Comparison of ENCODE assay signal across 1 cellular context in the genomic region with DNA sequence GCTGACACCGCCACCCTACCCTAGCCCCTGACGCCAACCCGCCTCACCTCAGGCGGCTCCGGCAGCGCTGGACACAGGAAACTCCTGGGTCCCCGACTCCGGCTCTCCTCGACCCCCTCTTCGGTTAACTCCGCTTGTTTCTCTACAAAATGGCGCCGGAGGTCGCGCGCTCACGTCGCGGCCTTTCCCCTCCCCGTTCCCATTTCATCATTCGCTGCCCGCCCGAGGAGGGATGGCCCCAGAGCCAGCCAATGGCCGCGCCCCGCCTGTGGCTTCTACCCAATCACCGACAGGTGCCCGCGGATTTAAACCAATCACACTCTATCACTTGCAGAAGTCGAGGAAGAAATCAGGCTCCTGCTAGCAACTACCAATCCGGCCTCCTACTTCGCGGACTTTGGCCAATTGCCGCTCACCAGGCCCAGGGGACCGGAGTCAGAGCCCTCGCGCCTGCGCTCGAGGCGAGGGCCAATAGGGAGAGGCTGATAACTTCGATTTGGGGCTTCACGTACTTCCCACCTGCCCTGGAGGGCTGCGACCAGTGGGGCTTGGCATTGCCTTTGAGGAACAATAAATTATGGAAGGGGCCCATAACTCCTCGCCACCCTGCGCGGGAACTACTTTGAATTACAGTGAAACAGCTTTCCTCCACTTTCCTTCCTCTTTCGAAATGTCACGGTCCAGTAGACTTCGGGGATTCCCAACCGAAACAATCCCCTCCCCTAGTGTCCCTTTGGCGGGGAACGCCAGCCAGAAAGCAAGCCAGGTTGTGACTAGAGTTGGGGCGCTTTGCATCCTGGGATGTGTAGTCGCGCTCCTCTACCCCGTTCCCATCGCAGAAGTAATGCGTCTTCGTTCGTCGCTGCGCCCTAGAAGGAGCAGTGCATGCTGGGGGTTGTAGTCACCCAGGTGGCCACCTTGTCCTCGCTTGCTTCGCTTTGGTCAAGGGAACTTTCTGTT.
TF ChIP-seq lines count a peak whose summit lies in the region.

A gene (minus strand): TSS at position 146 of the 960 bp plus-strand sequence. CDS start 30,489 bp downstream, outside the sequence.

TF ChIP-seq in K562, 482 proteins besides CTCF, POLR2A, EP300 and RAD21 (continued from another document and continues in another):
- TF ChIP-seq ZNF551 (CRISPR knock-in tag; IDR thresholded peaks at IDR 0.05) (no peak), SMARCB1 (IDR thresholded peaks at IDR 0.05; ENCODE audit: insufficient read length, low read depth) (no peak), FUS (optimal IDR thresholded peaks at IDR 0.05; ENCODE audit: low read depth, low read length) (no peak), L3MBTL2 (IDR thresholded peaks at IDR 0.05) (peak; percentile 98), TFAM (CRISPR knock-in tag; conservative IDR thresholded peaks at IDR 0.05) (no peak), RB1 (IDR thresholded peaks at IDR 0.05; ENCODE audit: low read depth) (peak; percentile 22; the same call in 1 of the 2 replicates), MCM7 (IDR thresholded peaks at IDR 0.05) (no peak), POLR3A (IDR thresholded peaks at IDR 0.05; ENCODE audit: borderline replicate concordance, extremely low read depth, insufficient read depth, insufficient read length) (no peak), HDAC3 (IDR thresholded peaks at IDR 0.05; ENCODE audit: borderline replicate concordance, partially characterized antibody) (no peak), ZNF3 (CRISPR knock-in tag; IDR thresholded peaks at IDR 0.05) (no peak), SMAD1 (IDR thresholded peaks at IDR 0.05; ENCODE audit: low read depth, low read length, partially characterized antibody) (peak; percentile 32), ZNF232 (CRISPR knock-in tag; IDR thresholded peaks at IDR 0.05) (no peak), ZNF282 (CRISPR knock-in tag; IDR thresholded peaks at IDR 0.05) (no peak), CREM (IDR thresholded peaks at IDR 0.05; ENCODE audit: low read depth) (peak; percentile 99), MTF1 (CRISPR knock-in tag; IDR thresholded peaks at IDR 0.05; ENCODE audit: borderline replicate concordance) (no peak), ZNF140 (CRISPR knock-in tag; IDR thresholded peaks at IDR 0.05) (no peak), FOXJ3 (CRISPR knock-in tag; IDR thresholded peaks at IDR 0.05) (no peak), BHLHE40 (IDR thresholded peaks at IDR 0.05; ENCODE audit: low read length) (no peak), CBX1 (IDR thresholded peaks at IDR 0.05; ENCODE audit: low read depth) (peak; percentile 37; the same call in 1 of the 2 replicates), XRCC4 (IDR thresholded peaks at IDR 0.05; ENCODE audit: extremely low read depth, insufficient read depth, insufficient read length) (no peak), SIN3A (IDR thresholded peaks at IDR 0.05; ENCODE audit: borderline replicate concordance in 2 of 2, control insufficient read depth in 1 of 2, low read depth in 2 of 2, low read length in 2 of 2) (no peak), ZNF316 (IDR thresholded peaks at IDR 0.05) (no peak), CREBBP (IDR thresholded peaks at IDR 0.05; ENCODE audit: low read depth, low read length) (no peak), SP2 (IDR thresholded peaks at IDR 0.05; ENCODE audit: extremely low read depth, low read depth, low read length, poor library complexity, severe bottlenecking) (peak; percentile 77), ZNF696 (CRISPR knock-in tag; conservative IDR thresholded peaks at IDR 0.05) (no peak), ZNF695 (CRISPR knock-in tag; IDR thresholded peaks at IDR 0.05) (no peak), OTX1 (CRISPR knock-in tag; IDR thresholded peaks at IDR 0.05) (0 out of 2 replicates have a peak, but pooled peaks have one; percentile 40), SUPT5H (IDR thresholded peaks at IDR 0.05) (peak; percentile 96), ZNF124 (CRISPR knock-in tag; IDR thresholded peaks at IDR 0.05) (no peak), ZNF23 (CRISPR knock-in tag; IDR thresholded peaks at IDR 0.05) (no peak), NFRKB (IDR thresholded peaks at IDR 0.05; ENCODE audit: low read depth) (peak; percentile 95), CCNT2 (IDR thresholded peaks at IDR 0.05; ENCODE audit: borderline replicate concordance, extremely low read depth, insufficient read length, low read depth, low read length) (no peak), KDM1A (IDR thresholded peaks at IDR 0.05) (no peak), RBM15 (IDR thresholded peaks at IDR 0.05; ENCODE audit: insufficient read depth, low read length) (no peak), RNF2 (IDR thresholded peaks at IDR 0.05) (peak; percentile 52), PCBP2 (IDR thresholded peaks at IDR 0.05; ENCODE audit: low read depth, low read length, poor library complexity, severe bottlenecking) (no peak), NCOA2 (IDR thresholded peaks at IDR 0.05; ENCODE audit: partially characterized antibody in 2 of 2) (no peak), DMBX1 (CRISPR knock-in tag; IDR thresholded peaks at IDR 0.05; ENCODE audit: borderline replicate concordance) (peak; percentile 74; the same call in 1 of the 2 replicates), YBX1 (IDR thresholded peaks at IDR 0.05) (no peak), ZNF75A (CRISPR knock-in tag; IDR thresholded peaks at IDR 0.05) (no peak), RHOXF2B (CRISPR knock-in tag; conservative IDR thresholded peaks at IDR 0.05) (no peak), SOX6 (IDR thresholded peaks at IDR 0.05) (no peak; the same call in 1 of the 2 replicates), NFE2 (IDR thresholded peaks at IDR 0.05; ENCODE audit: low read depth) (no peak), HNRNPUL1 (IDR thresholded peaks at IDR 0.05; ENCODE audit: low read length) (no peak), ZKSCAN1 (IDR thresholded peaks at IDR 0.05; ENCODE audit: low read depth, low read length) (no peak), BACH1 (tag; IDR thresholded peaks at IDR 0.05) (peak; percentile 95), ZNF431 (CRISPR knock-in tag; IDR thresholded peaks at IDR 0.05) (no peak), GABPB1 (CRISPR knock-in tag; IDR thresholded peaks at IDR 0.05) (peak; percentile 73; the same call in 1 of the 2 replicates), FOXP1 (CRISPR knock-in tag; IDR thresholded peaks at IDR 0.05) (no peak), MAFF (IDR thresholded peaks at IDR 0.05; ENCODE audit: low read length) (no peak), ASH1L (IDR thresholded peaks at IDR 0.05; ENCODE audit: borderline replicate concordance, low read depth, partially characterized antibody) (peak; percentile 99), ZBTB1 (CRISPR knock-in tag; IDR thresholded peaks at IDR 0.05; ENCODE audit: borderline replicate concordance, low read depth) (0 out of 2 replicates have a peak, but pooled peaks have one; percentile 39), EHMT2 (IDR thresholded peaks at IDR 0.05) (no peak), ARNT (IDR thresholded peaks at IDR 0.05) (peak; percentile 55 to 66; a peak in 2 of 4 replicates), EWSR1 (IDR thresholded peaks at IDR 0.05; ENCODE audit: borderline replicate concordance, low read depth, partially characterized antibody) (no peak)
- TF ChIP-seq, protein P1, sequence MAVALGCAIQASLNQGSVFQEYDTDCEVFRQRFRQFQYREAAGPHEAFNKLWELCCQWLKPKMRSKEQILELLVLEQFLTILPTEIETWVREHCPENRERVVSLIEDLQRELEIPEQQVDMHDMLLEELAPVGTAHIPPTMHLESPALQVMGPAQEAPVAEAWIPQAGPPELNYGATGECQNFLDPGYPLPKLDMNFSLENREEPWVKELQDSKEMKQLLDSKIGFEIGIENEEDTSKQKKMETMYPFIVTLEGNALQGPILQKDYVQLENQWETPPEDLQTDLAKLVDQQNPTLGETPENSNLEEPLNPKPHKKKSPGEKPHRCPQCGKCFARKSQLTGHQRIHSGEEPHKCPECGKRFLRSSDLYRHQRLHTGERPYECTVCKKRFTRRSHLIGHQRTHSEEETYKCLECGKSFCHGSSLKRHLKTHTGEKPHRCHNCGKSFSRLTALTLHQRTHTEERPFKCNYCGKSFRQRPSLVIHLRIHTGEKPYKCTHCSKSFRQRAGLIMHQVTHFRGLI (CRISPR knock-in tag; IDR thresholded peaks at IDR 0.05): peak; percentile 88
- TF ChIP-seq, protein P2, sequence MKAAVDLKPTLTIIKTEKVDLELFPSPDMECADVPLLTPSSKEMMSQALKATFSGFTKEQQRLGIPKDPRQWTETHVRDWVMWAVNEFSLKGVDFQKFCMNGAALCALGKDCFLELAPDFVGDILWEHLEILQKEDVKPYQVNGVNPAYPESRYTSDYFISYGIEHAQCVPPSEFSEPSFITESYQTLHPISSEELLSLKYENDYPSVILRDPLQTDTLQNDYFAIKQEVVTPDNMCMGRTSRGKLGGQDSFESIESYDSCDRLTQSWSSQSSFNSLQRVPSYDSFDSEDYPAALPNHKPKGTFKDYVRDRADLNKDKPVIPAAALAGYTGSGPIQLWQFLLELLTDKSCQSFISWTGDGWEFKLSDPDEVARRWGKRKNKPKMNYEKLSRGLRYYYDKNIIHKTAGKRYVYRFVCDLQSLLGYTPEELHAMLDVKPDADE (conservative IDR thresholded peaks at IDR 0.05; ENCODE audit: control insufficient read depth, low read depth, low read length): peak; percentile 99
- TF ChIP-seq, protein P3, sequence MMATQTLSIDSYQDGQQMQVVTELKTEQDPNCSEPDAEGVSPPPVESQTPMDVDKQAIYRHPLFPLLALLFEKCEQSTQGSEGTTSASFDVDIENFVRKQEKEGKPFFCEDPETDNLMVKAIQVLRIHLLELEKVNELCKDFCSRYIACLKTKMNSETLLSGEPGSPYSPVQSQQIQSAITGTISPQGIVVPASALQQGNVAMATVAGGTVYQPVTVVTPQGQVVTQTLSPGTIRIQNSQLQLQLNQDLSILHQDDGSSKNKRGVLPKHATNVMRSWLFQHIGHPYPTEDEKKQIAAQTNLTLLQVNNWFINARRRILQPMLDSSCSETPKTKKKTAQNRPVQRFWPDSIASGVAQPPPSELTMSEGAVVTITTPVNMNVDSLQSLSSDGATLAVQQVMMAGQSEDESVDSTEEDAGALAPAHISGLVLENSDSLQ (IDR thresholded peaks at IDR 0.05): peak; percentile 66
- TF ChIP-seq, protein P4, sequence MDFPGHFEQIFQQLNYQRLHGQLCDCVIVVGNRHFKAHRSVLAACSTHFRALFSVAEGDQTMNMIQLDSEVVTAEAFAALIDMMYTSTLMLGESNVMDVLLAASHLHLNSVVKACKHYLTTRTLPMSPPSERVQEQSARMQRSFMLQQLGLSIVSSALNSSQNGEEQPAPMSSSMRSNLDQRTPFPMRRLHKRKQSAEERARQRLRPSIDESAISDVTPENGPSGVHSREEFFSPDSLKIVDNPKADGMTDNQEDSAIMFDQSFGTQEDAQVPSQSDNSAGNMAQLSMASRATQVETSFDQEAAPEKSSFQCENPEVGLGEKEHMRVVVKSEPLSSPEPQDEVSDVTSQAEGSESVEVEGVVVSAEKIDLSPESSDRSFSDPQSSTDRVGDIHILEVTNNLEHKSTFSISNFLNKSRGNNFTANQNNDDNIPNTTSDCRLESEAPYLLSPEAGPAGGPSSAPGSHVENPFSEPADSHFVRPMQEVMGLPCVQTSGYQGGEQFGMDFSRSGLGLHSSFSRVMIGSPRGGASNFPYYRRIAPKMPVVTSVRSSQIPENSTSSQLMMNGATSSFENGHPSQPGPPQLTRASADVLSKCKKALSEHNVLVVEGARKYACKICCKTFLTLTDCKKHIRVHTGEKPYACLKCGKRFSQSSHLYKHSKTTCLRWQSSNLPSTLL (IDR thresholded peaks at IDR 0.05): no peak; the same call in 1 of the 2 replicates
- TF ChIP-seq, protein P5, sequence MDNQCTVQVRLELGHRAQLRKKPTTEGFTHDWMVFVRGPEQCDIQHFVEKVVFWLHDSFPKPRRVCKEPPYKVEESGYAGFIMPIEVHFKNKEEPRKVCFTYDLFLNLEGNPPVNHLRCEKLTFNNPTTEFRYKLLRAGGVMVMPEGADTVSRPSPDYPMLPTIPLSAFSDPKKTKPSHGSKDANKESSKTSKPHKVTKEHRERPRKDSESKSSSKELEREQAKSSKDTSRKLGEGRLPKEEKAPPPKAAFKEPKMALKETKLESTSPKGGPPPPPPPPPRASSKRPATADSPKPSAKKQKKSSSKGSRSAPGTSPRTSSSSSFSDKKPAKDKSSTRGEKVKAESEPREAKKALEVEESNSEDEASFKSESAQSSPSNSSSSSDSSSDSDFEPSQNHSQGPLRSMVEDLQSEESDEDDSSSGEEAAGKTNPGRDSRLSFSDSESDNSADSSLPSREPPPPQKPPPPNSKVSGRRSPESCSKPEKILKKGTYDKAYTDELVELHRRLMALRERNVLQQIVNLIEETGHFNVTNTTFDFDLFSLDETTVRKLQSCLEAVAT (IDR thresholded peaks at IDR 0.05): peak; percentile 81 to 98
- TF ChIP-seq, protein P6, sequence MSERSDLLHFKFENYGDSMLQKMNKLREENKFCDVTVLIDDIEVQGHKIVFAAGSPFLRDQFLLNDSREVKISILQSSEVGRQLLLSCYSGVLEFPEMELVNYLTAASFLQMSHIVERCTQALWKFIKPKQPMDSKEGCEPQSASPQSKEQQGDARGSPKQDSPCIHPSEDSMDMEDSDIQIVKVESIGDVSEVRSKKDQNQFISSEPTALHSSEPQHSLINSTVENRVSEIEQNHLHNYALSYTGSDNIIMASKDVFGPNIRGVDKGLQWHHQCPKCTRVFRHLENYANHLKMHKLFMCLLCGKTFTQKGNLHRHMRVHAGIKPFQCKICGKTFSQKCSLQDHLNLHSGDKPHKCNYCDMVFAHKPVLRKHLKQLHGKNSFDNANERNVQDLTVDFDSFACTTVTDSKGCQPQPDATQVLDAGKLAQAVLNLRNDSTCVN (CRISPR knock-in tag; IDR thresholded peaks at IDR 0.05): no peak
- TF ChIP-seq, protein P7, sequence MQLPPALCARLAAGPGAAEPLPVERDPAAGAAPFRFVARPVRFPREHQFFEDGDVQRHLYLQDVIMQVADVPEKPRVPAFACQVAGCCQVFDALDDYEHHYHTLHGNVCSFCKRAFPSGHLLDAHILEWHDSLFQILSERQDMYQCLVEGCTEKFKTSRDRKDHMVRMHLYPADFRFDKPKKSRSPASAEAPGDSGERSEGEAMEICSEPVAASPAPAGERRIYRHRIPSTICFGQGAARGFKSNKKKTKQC (CRISPR knock-in tag; IDR thresholded peaks at IDR 0.05): no peak; the same call in 1 of the 2 replicates
- TF ChIP-seq, protein P8, sequence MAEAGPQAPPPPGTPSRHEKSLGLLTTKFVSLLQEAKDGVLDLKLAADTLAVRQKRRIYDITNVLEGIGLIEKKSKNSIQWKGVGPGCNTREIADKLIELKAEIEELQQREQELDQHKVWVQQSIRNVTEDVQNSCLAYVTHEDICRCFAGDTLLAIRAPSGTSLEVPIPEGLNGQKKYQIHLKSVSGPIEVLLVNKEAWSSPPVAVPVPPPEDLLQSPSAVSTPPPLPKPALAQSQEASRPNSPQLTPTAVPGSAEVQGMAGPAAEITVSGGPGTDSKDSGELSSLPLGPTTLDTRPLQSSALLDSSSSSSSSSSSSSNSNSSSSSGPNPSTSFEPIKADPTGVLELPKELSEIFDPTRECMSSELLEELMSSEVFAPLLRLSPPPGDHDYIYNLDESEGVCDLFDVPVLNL (CRISPR knock-in tag; IDR thresholded peaks at IDR 0.05; ENCODE audit: low read depth): no peak; the same call in 1 of the 2 replicates
- TF ChIP-seq, protein P9, sequence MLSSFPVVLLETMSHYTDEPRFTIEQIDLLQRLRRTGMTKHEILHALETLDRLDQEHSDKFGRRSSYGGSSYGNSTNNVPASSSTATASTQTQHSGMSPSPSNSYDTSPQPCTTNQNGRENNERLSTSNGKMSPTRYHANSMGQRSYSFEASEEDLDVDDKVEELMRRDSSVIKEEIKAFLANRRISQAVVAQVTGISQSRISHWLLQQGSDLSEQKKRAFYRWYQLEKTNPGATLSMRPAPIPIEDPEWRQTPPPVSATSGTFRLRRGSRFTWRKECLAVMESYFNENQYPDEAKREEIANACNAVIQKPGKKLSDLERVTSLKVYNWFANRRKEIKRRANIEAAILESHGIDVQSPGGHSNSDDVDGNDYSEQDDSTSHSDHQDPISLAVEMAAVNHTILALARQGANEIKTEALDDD (IDR thresholded peaks at IDR 0.05): no peak
